ENCODE assay signal across 27 cellular contexts in the genomic region with DNA sequence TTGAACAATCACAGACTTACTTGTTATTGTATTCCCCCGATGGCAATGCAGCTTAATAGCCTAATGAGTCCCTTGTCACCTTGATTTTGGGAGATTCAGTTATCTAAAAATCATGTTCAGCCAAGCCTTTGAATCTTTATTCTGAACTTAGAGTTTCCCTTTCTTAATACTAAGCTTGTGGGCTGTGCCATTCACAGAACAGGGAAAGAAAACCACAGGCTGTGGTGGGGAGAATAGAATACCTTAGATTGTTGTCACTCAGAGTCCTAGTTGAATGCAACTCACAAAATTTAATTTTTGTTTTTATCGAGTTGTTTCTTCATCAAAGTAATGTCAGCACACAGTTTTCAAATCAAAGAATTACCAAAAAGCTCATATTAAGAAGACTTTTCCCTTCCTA. TPM values are rescaled to one million over a fixed set of nuclear protein-coding genes. Genes with fewer than 3 reads are reported as not detected.
A peak's percentile ranks its signal among the peaks of the same experiment; 100 is the strongest.
DNase-seq lines count a peak whose midpoint lies in the region; FAIRE-seq and TF ChIP-seq lines count a peak whose summit lies in the region.
"Had no signal": no experiment of that assay in that cellular context is flagged by ENCODE, and none has a peak within 500 bp of the region (broad histone marks: within the 10 kb centered on the region; RNA-seq: fewer than 3 reads in every experiment).

No MANE protein-coding gene starts in this region.

- no peak overlapping the region for H3K4me3 Mint-ChIP-seq in activated CD4-positive, alpha-beta T cell treated with anti-CD3 and anti-CD28 coated beads, Interleukin-2, amount 10 ng/mL, durations not matched to agents 7 days and 5 days
- H3K4me3 Mint-ChIP-seq: CD8-positive, alpha-beta T cell; IgD-negative memory B cell had no signal

- H3K9me3 ChIP-seq in sigmoid colon = no peaks in the 10 kb centered on the region
- H3K9me3 ChIP-seq: Caco-2 had no signal

- H3K9me3 Mint-ChIP-seq in activated CD4-positive, alpha-beta T cell treated with anti-CD3 and anti-CD28 coated beads, Interleukin-2, amount 10 ng/mL, durations not matched to agents 7 days and 5 days = no peaks in the 10 kb centered on the region
- H3K9me3 Mint-ChIP-seq: CD8-positive, alpha-beta T cell had no signal

- peaks cover 24% of the 10 kb centered on the region for H3K27me3 Mint-ChIP-seq in activated CD4-positive, alpha-beta T cell treated with anti-CD3 and anti-CD28 coated beads, Interleukin-2, amount 10 ng/mL, durations not matched to agents 7 days and 5 days

- H3K4me3 ChIP-seq in choroid plexus epithelial cell (ENCODE audit: low read depth, low read length) = no peak overlapping the region
- no peak overlapping the region for H3K4me3 ChIP-seq in sigmoid colon
- H3K4me3 ChIP-seq: SK-N-MC had no signal

- no peak overlapping the region for H3K27ac ChIP-seq in sigmoid colon
- H3K27ac ChIP-seq: C4-2B, RWPE1, SK-N-MC had no signal

- intact Hi-C loops in sigmoid colon (cut with DNase I) = no loop called here

- H3K36me3 Mint-ChIP-seq in activated CD4-positive, alpha-beta T cell treated with anti-CD3 and anti-CD28 coated beads, Interleukin-2, amount 10 ng/mL, durations not matched to agents 7 days and 5 days (ENCODE audit: low read depth) = no peaks in the 10 kb centered on the region
- H3K36me3 Mint-ChIP-seq: CD8-positive, alpha-beta T cell; IgD-negative memory B cell had no signal

- CTCF ChIA-PET in activated CD4-positive, alpha-beta T cell treated with anti-CD3 and anti-CD28 coated beads, Interleukin-2, amount 10 ng/mL, durations not matched to agents 7 days and 5 days (lab: Charles Lee) = no interaction called here

- peak; percentile 3 for DNase-seq in ELR (ENCODE audit: low read depth)
- peak; percentile 6 for DNase-seq in RPMI7951 (ENCODE audit: low read depth)
- DNase-seq in choroid plexus epithelial cell (ENCODE audit: low read depth) = peak; percentile 10
- DNase-seq in renal cortical epithelial cell (ENCODE audit: low read depth) = peak; percentile 8
- no peak for DNase-seq in KBM-7
- no peak for DNase-seq in activated CD4-positive, alpha-beta T cell treated with anti-CD3 and anti-CD28 coated beads, Interleukin-2, amount 10 ng/mL, durations not matched to agents 7 days and 5 days
- no peak for DNase-seq in GM19239 (ENCODE audit: insufficient read length, low spot score)
- no peak for DNase-seq in sigmoid colon
- DNase-seq: Caco-2; CD8-positive, alpha-beta T cell; DMS79; NCI-H1105 treated with DMSO at 0.1 percent for 48 hours; NCI-H146; NCI-H2029; NCI-H446; NCI-H526; NCI-H82; SHP77 treated with DMSO at 0.1 percent for 48 hours had no signal

- H3K36me3 ChIP-seq in sigmoid colon = no peaks in the 10 kb centered on the region

- FAIRE-seq in GM19239 (lab: Jason Lieb, UNC) = no peak
- FAIRE-seq: A204.1, GM18507, H54 had no signal

- no peaks in the 10 kb centered on the region for H3K4me1 ChIP-seq in sigmoid colon
- H3K4me1 ChIP-seq: Caco-2 had no signal

- TF ChIP-seq CTCF in choroid plexus epithelial cell (conservative IDR thresholded peaks at IDR 0.05; ENCODE audit: low read depth, low read length) (no peak), sigmoid colon (IDR thresholded peaks at IDR 0.05) (no peak)

- H3K4me1 Mint-ChIP-seq in activated CD4-positive, alpha-beta T cell treated with anti-CD3 and anti-CD28 coated beads, Interleukin-2, amount 10 ng/mL, durations not matched to agents 7 days and 5 days = no peaks in the 10 kb centered on the region
- H3K4me1 Mint-ChIP-seq: IgD-negative memory B cell had no signal

- 72 to 89% methylated on average over 2 of the region's 2 CpGs for WGBS in sigmoid colon, 2 donors

- no peak for TF ChIP-seq EP300 in sigmoid colon (IDR thresholded peaks at IDR 0.05)

- TF ChIP-seq POLR2A in sigmoid colon (IDR thresholded peaks at IDR 0.05) = no peak

- H3K27me3 ChIP-seq in sigmoid colon = no peaks in the 10 kb centered on the region

- POLR2A ChIA-PET in activated CD4-positive, alpha-beta T cell treated with anti-CD3 and anti-CD28 coated beads, Interleukin-2, amount 10 ng/mL, durations not matched to agents 7 days and 5 days (lab: Charles Lee) = no interaction called here

- in situ Hi-C loops in KBM-7 (cut with MboI; ENCODE audit: low pct_unique_long_range_greater_than_20kb, low sequenced_read_pairs) = no loop called here

- H3K27ac Mint-ChIP-seq in activated CD4-positive, alpha-beta T cell treated with anti-CD3 and anti-CD28 coated beads, Interleukin-2, amount 10 ng/mL, durations not matched to agents 7 days and 5 days = no peak overlapping the region
- H3K27ac Mint-ChIP-seq: CD8-positive, alpha-beta T cell; IgD-negative memory B cell had no signal

RNA-seq across cellular contexts. Expression of a gene that starts 37.4 kb away (rescaled TPM):
- total RNA-seq in RPMI7951 (2014; rRNA removed; shearing (Covaris generic)) = not detected in 2 replicates
- total RNA-seq in renal cortical epithelial cell (0.05 TPM in 1 of 2 replicates, not detected in the other), sigmoid colon (not detected)
- not detected for total RNA-seq in activated CD4-positive, alpha-beta T cell treated with anti-CD3 and anti-CD28 coated beads, Interleukin-2, amount 10 ng/mL, durations not matched to agents 7 days and 5 days
- not detected for polyA plus RNA-seq in sigmoid colon
- total RNA-seq: Caco-2; CD8-positive, alpha-beta T cell; MCF 10A had no signal
- polyA plus RNA-seq: AG04450, IgD-negative memory B cell had no signal

Comparison
In these comparisons a context has a peak if more than half of its experiments do, and no peak if none do; other contexts are left out.
1. DNase-seq: peak in ELR (single experiment), RPMI7951 (single experiment), choroid plexus epithelial cell (single experiment) and renal cortical epithelial cell (single experiment); none in KBM-7 (single experiment), activated CD4-positive, alpha-beta T cell treated with anti-CD3 and anti-CD28 coated beads, Interleukin-2, amount 10 ng/mL, durations not matched to agents 7 days and 5 days (single experiment), GM19239 (single experiment) and sigmoid colon (single experiment).